ENCODE assay signal across 1 cellular context in the genomic region with DNA sequence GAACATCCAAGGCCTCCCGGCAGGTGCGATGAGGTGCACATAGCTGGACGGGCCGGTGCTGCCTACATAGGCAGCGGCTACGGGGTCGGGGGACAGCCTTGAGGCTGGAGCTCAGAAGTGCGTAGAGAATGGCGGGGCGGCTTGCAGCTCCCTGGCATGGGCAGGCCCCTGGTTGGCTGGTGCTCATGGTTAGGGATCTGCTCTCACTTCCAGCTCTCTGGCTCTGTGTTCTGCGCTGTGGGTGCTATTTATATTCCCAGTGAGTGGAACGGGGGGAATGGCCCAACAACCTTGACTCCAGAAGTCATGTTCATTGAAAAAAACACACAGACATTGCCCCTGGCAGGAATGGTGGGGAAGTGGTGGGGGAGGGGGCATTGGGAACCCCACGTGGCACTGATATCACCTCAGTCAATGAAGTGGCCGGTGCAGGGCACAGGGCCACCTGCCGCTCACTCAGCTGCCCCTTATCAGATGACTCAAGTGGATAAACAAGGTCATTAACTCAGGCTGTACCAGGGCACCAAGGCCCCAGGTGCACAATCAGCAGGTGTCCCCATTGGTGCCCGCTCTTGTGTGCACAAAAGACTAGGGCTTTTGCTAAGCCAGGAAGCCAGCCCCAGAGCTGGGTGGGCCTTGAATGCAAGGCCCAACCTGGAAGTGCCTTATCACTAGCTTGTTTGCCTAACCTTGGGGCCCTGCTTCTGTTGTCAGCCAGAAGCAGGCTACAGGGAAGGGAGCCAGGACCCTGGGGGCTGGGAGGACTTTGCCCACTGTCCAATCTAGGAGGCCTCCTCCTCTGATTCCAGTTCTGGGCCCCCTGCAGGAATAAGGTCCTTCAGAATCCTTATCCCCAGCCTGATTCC.
TF ChIP-seq lines count a peak whose summit lies in the region.

A gene with protein sequence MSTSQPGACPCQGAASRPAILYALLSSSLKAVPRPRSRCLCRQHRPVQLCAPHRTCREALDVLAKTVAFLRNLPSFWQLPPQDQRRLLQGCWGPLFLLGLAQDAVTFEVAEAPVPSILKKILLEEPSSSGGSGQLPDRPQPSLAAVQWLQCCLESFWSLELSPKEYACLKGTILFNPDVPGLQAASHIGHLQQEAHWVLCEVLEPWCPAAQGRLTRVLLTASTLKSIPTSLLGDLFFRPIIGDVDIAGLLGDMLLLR (minus strand): TSS at position 222 of the 866 bp plus-strand sequence. CDS start 35 bp downstream, at position 187.

TF ChIP-seq in HepG2, 621 proteins besides CTCF, POLR2A, EP300 and RAD21 (continued from another document and continues in another):
- TF ChIP-seq ZNF646 (CRISPR knock-in tag; IDR thresholded peaks at IDR 0.05) (peak; percentile 52), TCF12 (IDR thresholded peaks at IDR 0.05) (no peak), TCF12 (CRISPR knock-in tag; IDR thresholded peaks at IDR 0.05) (peak; percentile 100), SRY (CRISPR knock-in tag; IDR thresholded peaks at IDR 0.05) (peak; percentile 92), PLRG1 (conservative IDR thresholded peaks at IDR 0.05) (no peak), ZHX1 (CRISPR knock-in tag; IDR thresholded peaks at IDR 0.05; ENCODE audit: low read depth) (peak; percentile 79), POLR2AphosphoS5 (IDR thresholded peaks at IDR 0.05; ENCODE audit: low read depth, low read length) (peak; percentile 97), ZNF614 (CRISPR knock-in tag; IDR thresholded peaks at IDR 0.05; ENCODE audit: borderline replicate concordance) (peak; percentile 88), ZNF557 (CRISPR knock-in tag; IDR thresholded peaks at IDR 0.05) (0 out of 2 replicates have a peak, but pooled peaks have one; percentile 66), RXRB (CRISPR knock-in tag; IDR thresholded peaks at IDR 0.05; ENCODE audit: borderline replicate concordance) (peak; percentile 98), IKZF4 (CRISPR knock-in tag; IDR thresholded peaks at IDR 0.05; ENCODE audit: borderline replicate concordance, low read depth, not compliant biosample characterization) (peak; percentile 65), RBM39 (IDR thresholded peaks at IDR 0.05; ENCODE audit: low read depth, low read length, poor library complexity, severe bottlenecking) (peak; percentile 85), NONO (IDR thresholded peaks at IDR 0.05) (no peak), NONO (CRISPR knock-in tag; conservative IDR thresholded peaks at IDR 0.05) (peak; percentile 97), PTBP1 (IDR thresholded peaks at IDR 0.05; ENCODE audit: low read depth, low read length, poor library complexity, severe bottlenecking) (no peak), ZNF704 (CRISPR knock-in tag; IDR thresholded peaks at IDR 0.05; ENCODE audit: borderline replicate concordance) (peak; percentile 41; the same call in 1 of the 2 replicates), SNAPC4 (CRISPR knock-in tag; IDR thresholded peaks at IDR 0.05) (peak; percentile 71; the same call in 1 of the 2 replicates), ETS1 (CRISPR knock-in tag; IDR thresholded peaks at IDR 0.05) (peak; percentile 93), ZBTB38 (CRISPR knock-in tag; IDR thresholded peaks at IDR 0.05) (peak; percentile 41), GTF3A (CRISPR knock-in tag; conservative IDR thresholded peaks at IDR 0.05) (peak; percentile 95; the same call in 1 of the 2 replicates), ZNF768 (CRISPR knock-in tag; IDR thresholded peaks at IDR 0.05) (peak; percentile 79; the same call in 1 of the 2 replicates), ZNF616 (CRISPR knock-in tag; IDR thresholded peaks at IDR 0.05; ENCODE audit: low read depth) (no peak), NKX3-1 (CRISPR knock-in tag; IDR thresholded peaks at IDR 0.05) (peak; percentile 52), ZNF496 (CRISPR knock-in tag; IDR thresholded peaks at IDR 0.05; ENCODE audit: insufficient replicate concordance) (no peak), RCOR2 (CRISPR knock-in tag; IDR thresholded peaks at IDR 0.05) (peak; percentile 83), ZNF33A (CRISPR knock-in tag; IDR thresholded peaks at IDR 0.05; ENCODE audit: borderline replicate concordance) (no peak), HHEX (CRISPR knock-in tag; IDR thresholded peaks at IDR 0.05) (peak; percentile 78; the same call in 1 of the 2 replicates), ZBTB33 (CRISPR knock-in tag; IDR thresholded peaks at IDR 0.05) (peak; percentile 45; the same call in 1 of the 2 replicates), CCDC6 (CRISPR knock-in tag; IDR thresholded peaks at IDR 0.05) (peak; percentile 98), PRMT3 (CRISPR knock-in tag; IDR thresholded peaks at IDR 0.05; ENCODE audit: borderline replicate concordance, low read depth) (no peak)
- TF ChIP-seq, protein P1, sequence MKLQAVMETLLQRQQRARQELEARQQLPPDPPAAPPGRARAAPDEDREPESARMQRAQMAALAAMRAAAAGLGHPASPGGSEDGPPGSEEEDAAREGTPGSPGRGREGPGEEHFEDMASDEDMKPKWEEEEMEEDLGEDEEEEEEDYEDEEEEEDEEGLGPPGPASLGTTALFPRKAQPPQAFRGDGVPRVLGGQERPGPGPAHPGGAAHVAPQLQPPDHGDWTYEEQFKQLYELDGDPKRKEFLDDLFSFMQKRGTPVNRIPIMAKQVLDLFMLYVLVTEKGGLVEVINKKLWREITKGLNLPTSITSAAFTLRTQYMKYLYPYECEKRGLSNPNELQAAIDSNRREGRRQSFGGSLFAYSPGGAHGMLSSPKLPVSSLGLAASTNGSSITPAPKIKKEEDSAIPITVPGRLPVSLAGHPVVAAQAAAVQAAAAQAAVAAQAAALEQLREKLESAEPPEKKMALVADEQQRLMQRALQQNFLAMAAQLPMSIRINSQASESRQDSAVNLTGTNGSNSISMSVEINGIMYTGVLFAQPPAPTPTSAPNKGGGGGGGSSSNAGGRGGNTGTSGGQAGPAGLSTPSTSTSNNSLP (IDR thresholded peaks at IDR 0.05; ENCODE audit: low read depth, low read length): peak; percentile 90
